In the genomic region with DNA sequence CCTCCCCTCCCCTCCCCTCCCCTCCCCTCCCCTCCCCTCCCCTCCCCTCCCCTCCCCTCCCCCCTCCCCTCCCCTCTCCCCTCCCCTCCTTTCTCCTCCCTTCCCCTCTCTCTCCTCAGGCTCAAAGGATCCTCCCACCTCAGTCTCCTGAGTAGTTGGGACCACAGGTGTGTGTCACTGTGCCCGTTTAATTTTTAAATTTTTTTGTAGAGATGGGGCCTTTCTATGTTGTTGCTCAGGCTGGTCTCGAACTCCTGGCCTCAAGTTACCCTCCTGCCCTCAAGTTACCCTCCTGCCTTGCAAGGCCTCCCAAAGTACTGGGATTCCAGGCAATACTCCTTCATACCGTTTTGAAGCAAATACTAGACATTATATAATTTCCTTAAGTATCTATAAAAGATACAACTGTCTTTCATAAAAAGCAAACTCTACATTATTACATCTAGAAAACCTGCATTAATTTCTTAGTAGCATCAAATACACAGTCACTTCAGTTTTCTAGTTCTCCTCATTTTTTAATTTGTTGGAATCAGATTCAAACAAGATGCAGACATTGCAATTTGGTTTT, we compare ENCODE assay signal across 1 cellular context.
TF ChIP-seq lines count a peak whose summit lies in the region.

No MANE protein-coding gene starts in this region.

TF ChIP-seq in IMR-90, 13 proteins besides CTCF, POLR2A, EP300 and RAD21:
- TF ChIP-seq CEBPB (IDR thresholded peaks at IDR 0.05; ENCODE audit: low read depth, low read length) (no peak), ELK1 (IDR thresholded peaks at IDR 0.05; ENCODE audit: borderline replicate concordance, low read depth, low read length) (no peak), BHLHE40 (IDR thresholded peaks at IDR 0.05; ENCODE audit: low read depth, low read length) (no peak), SMC3 (IDR thresholded peaks at IDR 0.05; ENCODE audit: low read depth, low read length) (no peak), USF2 (IDR thresholded peaks at IDR 0.05; ENCODE audit: low read depth, low read length) (no peak), RFX5 (IDR thresholded peaks at IDR 0.05; ENCODE audit: low read depth, low read length) (no peak), MAFK (IDR thresholded peaks at IDR 0.05; ENCODE audit: low read depth, low read length) (no peak), CHD1 (IDR thresholded peaks at IDR 0.05; ENCODE audit: low read depth, low read length) (no peak), MXI1 (IDR thresholded peaks at IDR 0.05; ENCODE audit: borderline replicate concordance, low read depth, low read length) (no peak), MAZ (IDR thresholded peaks at IDR 0.05; ENCODE audit: borderline replicate concordance, low read depth, low read length) (no peak), NFE2L2 (IDR thresholded peaks at IDR 0.05; ENCODE audit: low read depth, low read length) (no peak)
